In genomic region chr15:99495430-99496301, GRCh38 we compare ENCODE assay signal across 16 cellular contexts.
DNase-seq lines count a peak whose midpoint lies in the region; ATAC-seq and TF ChIP-seq lines count a peak whose summit lies in the region.
"Had no signal": no experiment of that assay in that cellular context is flagged by ENCODE, and none has a peak within 500 bp of the region (broad histone marks: within the 10 kb centered on the region; RNA-seq: fewer than 3 reads in every experiment).

No MANE protein-coding gene starts in this region.

- H3K9me3 Mint-ChIP-seq in dendritic cell treated with granulocyte-macrophage colony-stimulating factor and Interleukin-4, amounts not matched to agents 40 ng/mL and 50 ng/mL, for 4 days: no peaks in the 10 kb centered on the region
- peaks cover 16% of the 10 kb centered on the region for H3K9me3 Mint-ChIP-seq in osteocyte (ENCODE audit: unreplicated experiment)

- H3K36me3 Mint-ChIP-seq in dendritic cell treated with granulocyte-macrophage colony-stimulating factor and Interleukin-4, amounts not matched to agents 40 ng/mL and 50 ng/mL, for 4 days (ENCODE audit: low read depth): no peaks in the 10 kb centered on the region
- H3K36me3 Mint-ChIP-seq in osteocyte (ENCODE audit: unreplicated experiment): no peaks in the 10 kb centered on the region

- H2AFZ ChIP-seq in OCI-LY1 (ENCODE audit: low read length): peak overlapping the region; percentile 59

- peak overlapping the region; percentile 42; the same call in 1 of the 2 replicates for H3K9ac ChIP-seq in OCI-LY1 (ENCODE audit: low read length)

- DNase-seq in osteocyte (ENCODE audit: extremely low spot score, unreplicated experiment) (no peak), DMS53 treated with DMSO at 0.1 percent for 48 hours (lab: John Stamatoyannopoulos, UW; ENCODE audit: unreplicated experiment) (no peak), BE2C (no peak)
- DNase-seq: activated CD4-positive, alpha-beta T cell treated with anti-CD3 and anti-CD28 coated beads for 48 hours; body of pancreas; DMS79 treated with DMSO at 0.1 percent for 48 hours; NCI-H2227 treated with DMSO at 0.1 percent for 48 hours; ovary; stimulated activated CD4-positive, alpha-beta T cell treated with anti-CD3 and anti-CD28 coated beads, Interleukin-4, amount 100 ng/mL, for 1 hour had no signal

- no peaks in the 10 kb centered on the region for H3F3A ChIP-seq in OCI-LY1 (ENCODE audit: insufficient read depth, low read length)

- intact Hi-C loops in dendritic cell treated with granulocyte-macrophage colony-stimulating factor and Interleukin-4, amounts not matched to agents 40 ng/mL and 50 ng/mL, for 4 days (cut with micrococcal nuclease): no loop called here

- no peaks in the 10 kb centered on the region for H3K9me2 ChIP-seq in OCI-LY1 (ENCODE audit: low read depth, low read length)

- peaks cover 9% of the 10 kb centered on the region; the same call in 1 of the 2 replicates for H3K27me3 ChIP-seq in OCI-LY1 (ENCODE audit: insufficient read depth, low read length)
- no peaks in the 10 kb centered on the region for H3K27me3 ChIP-seq in BE2C
- H3K27me3 ChIP-seq: body of pancreas, esophagus muscularis mucosa, ovary had no signal

- H3K36me3 ChIP-seq in OCI-LY1 (ENCODE audit: insufficient read depth, low read length): peaks cover 6% of the 10 kb centered on the region; the same call in 1 of the 2 replicates
- H3K36me3 ChIP-seq in BE2C: no peaks in the 10 kb centered on the region
- H3K36me3 ChIP-seq: esophagus muscularis mucosa, ovary had no signal

- no peak overlapping the region for H3K4me3 Mint-ChIP-seq in dendritic cell treated with granulocyte-macrophage colony-stimulating factor and Interleukin-4, amounts not matched to agents 40 ng/mL and 50 ng/mL, for 4 days
- H3K4me3 Mint-ChIP-seq in osteocyte (ENCODE audit: unreplicated experiment): no peak overlapping the region

- no peak overlapping the region for H3K4me3 ChIP-seq in OCI-LY1 (ENCODE audit: low read depth, low read length, poor library complexity, severe bottlenecking)
- H3K4me3 ChIP-seq in BE2C (ENCODE audit: low read depth, low read length): no peak overlapping the region
- H3K4me3 ChIP-seq: body of pancreas, esophagus muscularis mucosa, K562, ovary had no signal

- no peaks in the 10 kb centered on the region for H3K79me2 ChIP-seq in OCI-LY1 (ENCODE audit: insufficient read depth, low read length)

- H3K9me3 ChIP-seq in OCI-LY1 (ENCODE audit: low read length) (0 out of 2 replicates have a peak, but pooled peaks cover 3% of the 10 kb centered on the region), BE2C (no peaks in the 10 kb centered on the region)
- H3K9me3 ChIP-seq: body of pancreas, esophagus muscularis mucosa, ovary had no signal

- peak overlapping the region; percentile 53 for H3K27ac ChIP-seq in OCI-LY1 (ENCODE audit: low read depth, low read length, poor library complexity, severe bottlenecking)
- H3K27ac ChIP-seq: body of pancreas, esophagus muscularis mucosa, ovary had no signal

- peak overlapping the region; percentile 68 for H3K27ac Mint-ChIP-seq in dendritic cell treated with granulocyte-macrophage colony-stimulating factor and Interleukin-4, amounts not matched to agents 40 ng/mL and 50 ng/mL, for 4 days
- H3K27ac Mint-ChIP-seq in osteocyte (ENCODE audit: unreplicated experiment): peak overlapping the region; percentile 16

- no peaks in the 10 kb centered on the region for H4K20me1 ChIP-seq in OCI-LY1 (ENCODE audit: insufficient read depth, low read length)

- H3K4me1 Mint-ChIP-seq in dendritic cell treated with granulocyte-macrophage colony-stimulating factor and Interleukin-4, amounts not matched to agents 40 ng/mL and 50 ng/mL, for 4 days (ENCODE audit: low read depth): peaks cover 50% of the 10 kb centered on the region
- H3K4me1 Mint-ChIP-seq in osteocyte (ENCODE audit: unreplicated experiment): peaks cover 9% of the 10 kb centered on the region

- ATAC-seq in GM19438 (IDR thresholded peaks at IDR 0.05; ENCODE audit: low read depth, unreplicated experiment) (peak; percentile 60), GM18498 (IDR thresholded peaks at IDR 0.05; ENCODE audit: unreplicated experiment) (no peak)
- ATAC-seq: body of pancreas, K562, Right ventricle myocardium inferior had no signal

- peaks cover 3% of the 10 kb centered on the region for H3K27me3 Mint-ChIP-seq in dendritic cell treated with granulocyte-macrophage colony-stimulating factor and Interleukin-4, amounts not matched to agents 40 ng/mL and 50 ng/mL, for 4 days
- no peaks in the 10 kb centered on the region for H3K27me3 Mint-ChIP-seq in osteocyte (ENCODE audit: unreplicated experiment)

- TF ChIP-seq CTCF in OCI-LY1 (IDR thresholded peaks at IDR 0.05; ENCODE audit: low read length) (no peak), osteocyte (IDR thresholded peaks at IDR 0.05) (no peak), BE2C (IDR thresholded peaks at IDR 0.05; ENCODE audit: low read depth, low read length) (no peak)

- H3K4me2 ChIP-seq in OCI-LY1 (ENCODE audit: low read length): peak overlapping the region; percentile 45

- H3K4me1 ChIP-seq in OCI-LY1 (ENCODE audit: insufficient read depth, low read length, severe bottlenecking): peaks cover 16% of the 10 kb centered on the region
- no peaks in the 10 kb centered on the region; the same call in 1 of the 2 replicates for H3K4me1 ChIP-seq in BE2C
- H3K4me1 ChIP-seq: body of pancreas had no signal
